18 cellular contexts compared by ENCODE assay signal in genomic region chr6:111984081-111984480, GRCh38.
DNase-seq lines count a peak whose midpoint lies in the region; ATAC-seq, FAIRE-seq and TF ChIP-seq lines count a peak whose summit lies in the region.
"Had no signal": no experiment of that assay in that cellular context is flagged by ENCODE, and none has a peak within 500 bp of the region (broad histone marks: within the 10 kb centered on the region; RNA-seq: fewer than 3 reads in every experiment).

No MANE protein-coding gene starts in this region.

- H4K91ac ChIP-seq in H1 (replicated peaks; ENCODE audit: insufficient read length, low read length), result no peak overlapping the region

- no peak overlapping the region for H3K4me3 Mint-ChIP-seq in CD4-positive, alpha-beta T cell
- H3K4me3 Mint-ChIP-seq: effector memory CD8-positive, alpha-beta T cell; WTC11 had no signal

- H3K4ac ChIP-seq in H1 (replicated peaks; ENCODE audit: insufficient read length, low read depth, low read length), result peak overlapping the region; percentile 15

- peak overlapping the region; percentile 74; the same call in 1 of the 2 replicates for H2BK20ac ChIP-seq in H1 (ENCODE audit: low read length)

- no peaks in the 10 kb centered on the region for H3K27me3 ChIP-seq in CD4-positive, alpha-beta T cell (ENCODE audit: control insufficient read depth, insufficient read depth, low read length)
- no peaks in the 10 kb centered on the region for H3K27me3 ChIP-seq in HCT116 (ENCODE audit: insufficient read depth, low read length)
- 0 out of 7 replicates have a peak, but pooled peaks cover 0 to 3% (median 0%) of the 10 kb centered on the region in 4 experiments for H3K27me3 ChIP-seq in H1 (replicated peaks in 1 of 4; ENCODE audit: control insufficient read depth in 3 of 4, extremely low read depth in 1 of 4, insufficient read depth in 3 of 4, low read length in 3 of 4)
- H3K27me3 ChIP-seq in smooth muscle cell (ENCODE audit: low read depth), result no peaks in the 10 kb centered on the region
- H3K27me3 ChIP-seq: right atrium auricular region had no signal

- no peak overlapping the region for H3K56ac ChIP-seq in H1 (replicated peaks; ENCODE audit: insufficient read length, low read depth, low read length)

- no peak overlapping the region for H3K4me3 ChIP-seq in HCT116 (replicated peaks in 1 of 2; ENCODE audit: low read depth in 1 of 2, low read length in 2 of 2)
- H3K4me3 ChIP-seq in H1 (ENCODE audit: extremely low read depth in 1 of 4, insufficient read depth in 2 of 4, low read depth in 3 of 4, low read length in 4 of 4), result no peak overlapping the region
- no peak overlapping the region for H3K4me3 ChIP-seq in smooth muscle cell
- H3K4me3 ChIP-seq: right atrium auricular region had no signal

- H2BK12ac ChIP-seq in H1 (ENCODE audit: low read depth, low read length), result peak overlapping the region; percentile 93

- no peak for FAIRE-seq in H1 (lab: Jason Lieb, UNC)
- FAIRE-seq: kidney had no signal

- peak overlapping the region; percentile 77 for H3K27ac Mint-ChIP-seq in CD4-positive, alpha-beta T cell
- H3K27ac Mint-ChIP-seq: WTC11 had no signal

- TF ChIP-seq POLR2A in HCT116 (IDR thresholded peaks at IDR 0.05; ENCODE audit: borderline replicate concordance, extremely low read depth, insufficient read depth, insufficient read length) (no peak), H1 (IDR thresholded peaks at IDR 0.05; ENCODE audit: control extremely low read depth in 1 of 2, low read depth in 2 of 2, low read length in 2 of 2) (no peak)

- H3K14ac ChIP-seq in H1 (ENCODE audit: insufficient read length), result no peak overlapping the region

- peak overlapping the region; percentile 53; the same call in 1 of the 2 replicates for H2BK5ac ChIP-seq in H1 (ENCODE audit: low read depth, low read length)

- H3K79me2 ChIP-seq in HCT116 (ENCODE audit: insufficient read depth, low read length), result no peaks in the 10 kb centered on the region
- no peaks in the 10 kb centered on the region for H3K79me2 ChIP-seq in H1 (ENCODE audit: control insufficient read depth in 1 of 2, insufficient read depth in 2 of 2, low read length in 2 of 2)
- no peaks in the 10 kb centered on the region for H3K79me2 ChIP-seq in smooth muscle cell (ENCODE audit: low read depth)

- H2AK5ac ChIP-seq in H1 (ENCODE audit: low read depth, low read length), result peak overlapping the region; percentile 91; the same call in 1 of the 2 replicates

- CTCF ChIA-PET in CD4-positive, alpha-beta T cell (lab: Charles Lee), result interaction anchor here (1.3 kb wide), 1 partner anchor 11 kb away, joined by 4 read pairs; no protein-coding TSS in a partner anchor
- CTCF ChIA-PET in HCT116 (lab: Charles Lee), result no interaction called here
- CTCF ChIA-PET in H1 (lab: Charles Lee; ENCODE audit: partially characterized antibody), result interaction anchor here (0.7 to 1.7 kb wide), 5 partner anchors 9 to 274 kb away, joined by 3 to 6 read pairs (median 3); no protein-coding TSS in a partner anchor

- no peaks in the 10 kb centered on the region for H3K9me3 ChIP-seq in CD4-positive, alpha-beta T cell (ENCODE audit: control insufficient read depth, low read length)
- H3K9me3 ChIP-seq in HCT116 (ENCODE audit: control insufficient read depth in 1 of 2, insufficient read depth in 1 of 2, low read depth in 1 of 2, low read length in 2 of 2) (no peaks in the 10 kb centered on the region), H1 (ENCODE audit: insufficient read depth in 2 of 2, low read depth in 1 of 2, low read length in 1 of 2) (no peaks in the 10 kb centered on the region), smooth muscle cell (replicated peaks; ENCODE audit: low read depth) (no peaks in the 10 kb centered on the region)
- H3K9me3 ChIP-seq: right atrium auricular region had no signal

- H4K5ac ChIP-seq in H1 (ENCODE audit: insufficient read length, low read depth, low read length), result no peak overlapping the region

- no peak overlapping the region for H3K23ac ChIP-seq in H1 (ENCODE audit: insufficient read length)

- TF ChIP-seq EP300 in H1 (IDR thresholded peaks at IDR 0.05; ENCODE audit: borderline replicate concordance in 1 of 2, low read depth in 2 of 2, low read length in 2 of 2), result no peak

- no peak overlapping the region for H2BK120ac ChIP-seq in H1 (replicated peaks; ENCODE audit: low read depth, low read length)

- ATAC-seq in CD4-positive, alpha-beta T cell (ENCODE audit: poor library complexity), result no peak
- ATAC-seq in HCT116, result no peak
- ATAC-seq in HG02623 (IDR thresholded peaks at IDR 0.05; ENCODE audit: unreplicated experiment), result no peak
- ATAC-seq in HG02588 (IDR thresholded peaks at IDR 0.05; ENCODE audit: unreplicated experiment), result no peak
- ATAC-seq: effector memory CD8-positive, alpha-beta T cell; WTC11 had no signal

- no peaks in the 10 kb centered on the region for H3K23me2 ChIP-seq in H1 (ENCODE audit: low read depth, low read length)

- POLR2A ChIA-PET in CD4-positive, alpha-beta T cell (lab: Charles Lee), result interaction anchor here (0.7 to 4.8 kb wide), 5 partner anchors 8 to 111 kb away, joined by 3 to 62 read pairs (median 4); partner anchors contain the start of gene FYN
- POLR2A ChIA-PET in HCT116 (lab: Charles Lee), result interaction anchor here (3.0 kb wide), 1 partner anchor 10 kb away, joined by 17 read pairs; no protein-coding TSS in a partner anchor
- POLR2A ChIA-PET in H1 (lab: Charles Lee; ENCODE audit: partially characterized antibody), result interaction anchor here (0.7 to 1.3 kb wide), 3 partner anchors 9 to 36 kb away, joined by 3 read pairs; no protein-coding TSS in a partner anchor

- TF ChIP-seq RAD21 in HCT116 (IDR thresholded peaks at IDR 0.05; ENCODE audit: low read depth), result no peak
- TF ChIP-seq RAD21 in H1 (IDR thresholded peaks at IDR 0.05 in 1 of 2, conservative IDR thresholded peaks at IDR 0.05 in 1 of 2; ENCODE audit: low read depth in 2 of 2, low read length in 2 of 2), result no peak

- intact Hi-C loops in CD4-positive, alpha-beta T cell (cut with DNase I, micrococcal nuclease), result no loop called here
- intact Hi-C loops in HCT116 (cut with micrococcal nuclease), result no loop called here

- no peak overlapping the region for H3K18ac ChIP-seq in H1 (ENCODE audit: extremely low read depth, low read length)

- no TSS peak for BruUV-seq in HCT116 (replicated peaks; lab: Mats Ljungman, UMichigan)

- H2AFZ ChIP-seq in HCT116 (ENCODE audit: low read depth, low read length, poor library complexity, severe bottlenecking) (no peak overlapping the region), H1 (ENCODE audit: low read length) (no peak overlapping the region), smooth muscle cell (ENCODE audit: low read depth) (no peak overlapping the region)

- WGBS in H1 (ENCODE audit: extremely low coverage in 1 of 2, insufficient coverage in 1 of 2, insufficient read length in 1 of 2, insufficient replicate concordance in 2 of 2, low coverage in 1 of 2, low lambda C conversion rate in 2 of 2, missing lambda C conversion rate in 1 of 2), 2 experiments, result 90% methylated on average over 4 of the region's 4 CpGs; no CpG with 5 or more reads in 1 of the 2 experiments
- 89% methylated on average over 4 of the region's 4 CpGs for WGBS in smooth muscle cell (ENCODE audit: low lambda C conversion rate)

- H3F3A ChIP-seq in smooth muscle cell (ENCODE audit: low read depth), result peaks cover 17% of the 10 kb centered on the region

- no peaks in the 10 kb centered on the region for H3K9me2 ChIP-seq in HCT116 (ENCODE audit: insufficient read depth)

- peak overlapping the region; percentile 59 for H3K4me2 ChIP-seq in HCT116 (ENCODE audit: low read length)
- no peak overlapping the region for H3K4me2 ChIP-seq in H1 (ENCODE audit: insufficient read depth in 1 of 2, low read depth in 2 of 2, low read length in 2 of 2)
- H3K4me2 ChIP-seq in smooth muscle cell, result no peak overlapping the region

- H3K27me3 Mint-ChIP-seq in CD4-positive, alpha-beta T cell, result no peaks in the 10 kb centered on the region

- H4K20me1 ChIP-seq in HCT116 (ENCODE audit: insufficient read depth) (no peaks in the 10 kb centered on the region), H1 (replicated peaks in 1 of 2; ENCODE audit: control insufficient read depth in 1 of 2, insufficient read depth in 2 of 2, low read length in 2 of 2) (no peaks in the 10 kb centered on the region), smooth muscle cell (ENCODE audit: low read depth) (no peaks in the 10 kb centered on the region)

- H3K9ac ChIP-seq in HCT116 (ENCODE audit: low read length), result peak overlapping the region; percentile 49; the same call in 1 of the 2 replicates
- no peak overlapping the region for H3K9ac ChIP-seq in H1 (replicated peaks in 1 of 4; ENCODE audit: extremely low read depth in 1 of 4, low read depth in 3 of 4, low read length in 3 of 4)
- H3K9ac ChIP-seq in smooth muscle cell (ENCODE audit: low read depth), result no peak overlapping the region

- H3K4me1 ChIP-seq in HCT116 (ENCODE audit: control insufficient read depth in 1 of 2, insufficient read depth in 2 of 2, low read length in 2 of 2) (peaks cover 36 to 54% of the 10 kb centered on the region in 2 experiments), H1 (replicated peaks in 1 of 4; ENCODE audit: control insufficient read depth in 3 of 4, insufficient read depth in 4 of 4, low read length in 3 of 4) (peaks cover 0 to 9% (median 6%) of the 10 kb centered on the region in 4 experiments; a peak in 3 of 7 replicates), smooth muscle cell (ENCODE audit: low read depth) (peaks cover 10% of the 10 kb centered on the region)
- H3K4me1 ChIP-seq: right atrium auricular region had no signal

- H3K36me3 ChIP-seq in HCT116 (ENCODE audit: control insufficient read depth in 1 of 2, insufficient read depth in 2 of 2, low read length in 2 of 2) (no peaks in the 10 kb centered on the region), H1 (ENCODE audit: control insufficient read depth in 2 of 4, insufficient read depth in 4 of 4, low read length in 3 of 4) (no peaks in the 10 kb centered on the region), smooth muscle cell (ENCODE audit: low read depth) (no peaks in the 10 kb centered on the region)
- H3K36me3 ChIP-seq: right atrium auricular region had no signal

- H3K4me1 Mint-ChIP-seq in CD4-positive, alpha-beta T cell (ENCODE audit: low read depth), result peaks cover 95% of the 10 kb centered on the region

- H3K9me3 Mint-ChIP-seq in CD4-positive, alpha-beta T cell, result no peaks in the 10 kb centered on the region
- H3K9me3 Mint-ChIP-seq: effector memory CD8-positive, alpha-beta T cell had no signal

- no peak overlapping the region for H4K8ac ChIP-seq in H1 (ENCODE audit: extremely low read depth, insufficient read depth, low read length)

- no peaks in the 10 kb centered on the region for H3K36me3 Mint-ChIP-seq in CD4-positive, alpha-beta T cell (ENCODE audit: low read depth)

- no peak overlapping the region for H3K27ac ChIP-seq in CD4-positive, alpha-beta T cell (ENCODE audit: low read depth, low read length)
- H3K27ac ChIP-seq in HCT116 (ENCODE audit: low read depth, low read length) (peak overlapping the region; percentile 87; the same call in 1 of the 2 replicates), H1 (ENCODE audit: low read depth, low read length) (no peak overlapping the region), smooth muscle cell (ENCODE audit: low read depth) (peak overlapping the region; percentile 96)
- H3K27ac ChIP-seq: right atrium auricular region had no signal

- no peaks in the 10 kb centered on the region for H3K79me1 ChIP-seq in H1 (ENCODE audit: low read depth, low read length)

- RAD21 ChIA-PET in HCT116 (lab: Charles Lee; ENCODE audit: low non-redundant PET in 1 of 2, low total read pairs in 2 of 2, uncharacterized antibody in 2 of 2, unreplicated experiment in 2 of 2), result no interaction called here

- H2BK15ac ChIP-seq in H1 (ENCODE audit: low read length), result no peak overlapping the region

- no peak for TF ChIP-seq CTCF in CD4-positive, alpha-beta T cell (IDR thresholded peaks at IDR 0.05)
- TF ChIP-seq CTCF in HCT116 (IDR thresholded peaks at IDR 0.05 in 2 of 3, conservative IDR thresholded peaks at IDR 0.05 in 1 of 3; ENCODE audit: borderline replicate concordance in 1 of 3, insufficient read depth in 1 of 3, low read depth in 2 of 3, low read length in 2 of 3) (no peak), H1 (IDR thresholded peaks at IDR 0.05; ENCODE audit: control extremely low read depth in 1 of 3, insufficient read depth in 1 of 3, low read depth in 1 of 3, low read length in 3 of 3) (no peak), smooth muscle cell (IDR thresholded peaks at IDR 0.05; ENCODE audit: borderline replicate concordance, insufficient read depth, poor library complexity, severe bottlenecking) (no peak)

- DNase-seq in CD4-positive, alpha-beta T cell, result no peak
- DNase-seq in HCT116 (ENCODE audit: low read depth, low spot score) (no peak), H1 (ENCODE audit: low read depth in 1 of 2, low spot score in 2 of 2) (no peak), smooth muscle cell (lab: John Stamatoyannopoulos, UW; ENCODE audit: unreplicated experiment) (no peak), NCI-H1694 treated with DMSO at 0.1 percent for 48 hours (lab: John Stamatoyannopoulos, UW) (no peak), NCI-H1417 treated with DMSO at 0.1 percent for 48 hours (lab: John Stamatoyannopoulos, UW) (no peak)
- DNase-seq: aorta; effector memory CD8-positive, alpha-beta T cell; kidney; MM.1S; NCI-H2029; NCI-H524; SHP77 treated with DMSO at 0.1 percent for 48 hours; T-helper 2 cell had no signal

Comparison
In these comparisons a context has a peak if more than half of its experiments do, and no peak if none do; other contexts are left out.
1. H3K27ac ChIP-seq: peak in HCT116 (single experiment) and smooth muscle cell (single experiment); none in CD4-positive, alpha-beta T cell (single experiment) and H1 (single experiment).